In genomic region chr3:117719316-117719926, GRCh38 we compare ENCODE assay signal across 8 cellular contexts.
DNase-seq lines count a peak whose midpoint lies in the region; ATAC-seq, FAIRE-seq and TF ChIP-seq lines count a peak whose summit lies in the region.

No MANE protein-coding gene starts in this region.

- DNase-seq in NCI-H510A treated with DMSO at 0.1 percent for 48 hours (lab: John Stamatoyannopoulos, UW) (peak; percentile 26), NCI-H510A (lab: John Stamatoyannopoulos, UW) (no peak), HFFc6 (peak; percentile 18), RCC 7860 (ENCODE audit: low spot score) (peak; percentile 28), foreskin melanocyte (peak; percentile 14), upper lobe of left lung (no peak), sciatic nerve (ENCODE audit: low spot score) (no peak), NCI-H1930 (lab: John Stamatoyannopoulos, UW) (no peak)

- TF ChIP-seq CTCF in HFFc6 (IDR thresholded peaks at IDR 0.05) = peak; percentile 90
- peak; percentile 24 to 59 (median 48) for TF ChIP-seq CTCF in upper lobe of left lung (IDR thresholded peaks at IDR 0.05)

- WGBS in upper lobe of left lung, 2 donors = 47 to 55% methylated on average over 2 of the region's 2 CpGs

- no peaks in the 10 kb centered on the region for H3K9me3 Mint-ChIP-seq in HFFc6

- H3K27ac Mint-ChIP-seq in HFFc6 = no peak overlapping the region

- H3K4me3 Mint-ChIP-seq in HFFc6 = no peak overlapping the region

- no peak overlapping the region for H3K4me3 ChIP-seq in upper lobe of left lung

- no peak for ATAC-seq in upper lobe of left lung (ENCODE audit: low FRiP score in 2 of 2)
- ATAC-seq in sciatic nerve = no peak

- H3K27ac ChIP-seq in upper lobe of left lung = no peak overlapping the region

- H3K9me3 ChIP-seq in upper lobe of left lung = no peaks in the 10 kb centered on the region

- no peak for TF ChIP-seq EP300 in upper lobe of left lung (IDR thresholded peaks at IDR 0.05)

- H3K36me3 ChIP-seq in upper lobe of left lung = no peaks in the 10 kb centered on the region

- no peak for TF ChIP-seq POLR2A in upper lobe of left lung (IDR thresholded peaks at IDR 0.05)

- no peaks in the 10 kb centered on the region for H3K27me3 ChIP-seq in upper lobe of left lung

- peaks cover 4% of the 10 kb centered on the region for H3K27me3 Mint-ChIP-seq in HFFc6 (ENCODE audit: insufficient read depth)

- FAIRE-seq in RCC 7860 (lab: Jason Lieb, UNC) = peak; percentile 86

- H3K4me1 Mint-ChIP-seq in HFFc6 (ENCODE audit: low read depth) = no peaks in the 10 kb centered on the region

- no peaks in the 10 kb centered on the region for H3K36me3 Mint-ChIP-seq in HFFc6 (ENCODE audit: low read depth)

- H3K4me1 ChIP-seq in upper lobe of left lung = no peaks in the 10 kb centered on the region

- intact Hi-C loops in sciatic nerve (cut with DNase I) = no loop called here

Comparison
In these comparisons a context has a peak if more than half of its experiments do, and no peak if none do; other contexts are left out.
1. DNase-seq: peak in NCI-H510A treated with DMSO at 0.1 percent for 48 hours (single experiment), HFFc6 (single experiment), RCC 7860 (single experiment) and foreskin melanocyte (single experiment); none in NCI-H510A (single experiment), upper lobe of left lung (0 of 2), sciatic nerve (single experiment) and NCI-H1930 (0 of 2).